ENCODE assay signal across 8 cellular contexts in the genomic region with DNA sequence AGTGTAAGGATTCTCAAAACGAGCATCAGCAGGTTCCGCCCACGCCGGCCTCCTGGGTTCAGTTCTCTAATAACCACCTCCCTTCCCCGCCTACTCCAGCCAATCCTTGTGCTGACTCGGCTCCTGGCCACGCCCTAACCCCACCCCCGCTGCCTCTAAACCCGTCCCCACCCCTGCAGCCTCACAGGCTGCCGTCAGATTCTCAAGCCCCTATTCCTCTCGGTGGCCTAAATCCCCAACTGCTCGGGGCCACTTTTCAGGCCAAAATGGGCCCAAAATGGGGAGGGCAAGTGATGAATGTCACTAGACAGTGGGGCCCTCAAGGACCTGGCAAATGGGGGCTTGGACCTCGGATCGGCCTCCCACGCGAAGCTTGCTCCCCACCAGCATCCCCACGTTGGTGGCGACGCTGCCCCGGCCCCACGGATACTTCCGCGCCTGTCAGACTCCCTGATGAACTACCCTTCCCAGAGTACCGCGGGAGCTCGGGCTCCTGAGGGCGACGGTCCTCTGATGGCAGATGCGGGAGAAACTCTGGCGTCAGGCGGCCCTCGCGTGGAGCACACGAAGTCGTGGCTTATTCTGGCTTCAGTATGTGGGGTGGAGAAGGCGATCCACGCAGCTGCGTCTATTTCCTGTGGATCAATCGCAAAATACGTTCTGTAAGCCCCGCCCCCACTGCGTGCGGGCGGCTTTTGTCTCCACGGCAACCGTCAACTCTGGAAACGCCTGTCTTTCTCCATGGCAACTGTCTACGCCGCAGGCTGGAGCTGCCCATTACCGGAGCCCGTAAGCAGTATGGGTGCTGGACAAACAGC. TPM values are rescaled to one million over a fixed set of nuclear protein-coding genes. Genes with fewer than 3 reads are reported as not detected.
DNase-seq lines count a peak whose midpoint lies in the region; ATAC-seq, FAIRE-seq and TF ChIP-seq lines count a peak whose summit lies in the region.

No MANE protein-coding gene starts in this region.

- H3K9me3 ChIP-seq in HUES6 (ENCODE audit: control insufficient read depth, insufficient read depth, low read depth, low read length), result peaks cover 30% of the 10 kb centered on the region
- H3K9me3 ChIP-seq in RWPE2 (ENCODE audit: severe bottlenecking), result peaks cover 17% of the 10 kb centered on the region
- H3K9me3 ChIP-seq in stomach smooth muscle (ENCODE audit: control insufficient read depth in 2 of 2, low read length in 2 of 2), result peaks cover 28 to 39% of the 10 kb centered on the region in 2 donors

- TF ChIP-seq CTCF in RWPE2 (IDR thresholded peaks at IDR 0.05; ENCODE audit: poor library complexity, severe bottlenecking), result no peak

- H3K4me1 ChIP-seq in HUES6 (ENCODE audit: control insufficient read depth, insufficient read depth, low read length), result no peaks in the 10 kb centered on the region
- H3K4me1 ChIP-seq in RWPE2 (ENCODE audit: insufficient read depth, poor library complexity, severe bottlenecking), result peaks cover 5% of the 10 kb centered on the region
- H3K4me1 ChIP-seq in stomach smooth muscle (ENCODE audit: control insufficient read depth, insufficient read depth, low read length), result peaks cover 6% of the 10 kb centered on the region

- H3K27ac ChIP-seq in HUES6 (ENCODE audit: low read depth, low read length) (no peak overlapping the region), RWPE2 (ENCODE audit: poor library complexity, severe bottlenecking) (no peak overlapping the region), stomach smooth muscle (ENCODE audit: low read length) (peak overlapping the region; percentile 11)

- ATAC-seq in RWPE2 (ENCODE audit: low read depth), result peak; percentile 86
- ATAC-seq in HG03139 (IDR thresholded peaks at IDR 0.05; ENCODE audit: unreplicated experiment), result no peak

- DNase-seq in C1 segment of cervical spinal cord (lab: John Stamatoyannopoulos, UW) (peak in 13 of 14 donors; percentile 10 to 81 (median 66)), RWPE2 (ENCODE audit: low spot score) (peak; percentile 78), activated gamma-delta T cell treated with Interleukin-2 at 50 U/mL for 16 hours (peak; percentile 69), frontal cortex (ENCODE audit: low spot score in 2 of 2) (peak; percentile 28 to 79), non-pigmented ciliary epithelial cell (ENCODE audit: low read depth) (peak; percentile 43)

- H3K27me3 ChIP-seq in HUES6 (ENCODE audit: control insufficient read depth, insufficient read depth, low read length) (no peaks in the 10 kb centered on the region), RWPE2 (ENCODE audit: insufficient read depth, poor library complexity, severe bottlenecking) (no peaks in the 10 kb centered on the region), stomach smooth muscle (ENCODE audit: control insufficient read depth in 1 of 2, insufficient read depth in 2 of 2, low read length in 2 of 2) (no peaks in the 10 kb centered on the region)

- no peak for FAIRE-seq in frontal cortex (lab: Jason Lieb, UNC)

- H3K4me3 ChIP-seq in HUES6 (ENCODE audit: low read depth, low read length) (peak overlapping the region; percentile 82), RWPE2 (ENCODE audit: severe bottlenecking) (peak overlapping the region; percentile 25), stomach smooth muscle (ENCODE audit: low read length in 2 of 2) (peak overlapping the region; percentile 62 to 77)

- H3K36me3 ChIP-seq in HUES6 (ENCODE audit: control insufficient read depth, insufficient read depth, low read length), result peaks cover 27% of the 10 kb centered on the region
- peaks cover 21% of the 10 kb centered on the region for H3K36me3 ChIP-seq in RWPE2 (ENCODE audit: low read depth)
- peaks cover 10 to 12% of the 10 kb centered on the region in 2 donors for H3K36me3 ChIP-seq in stomach smooth muscle (ENCODE audit: control insufficient read depth in 2 of 2, insufficient read depth in 2 of 2, low read length in 2 of 2)

- H3K9ac ChIP-seq in HUES6 (ENCODE audit: low read length) (peak overlapping the region; percentile 39), stomach smooth muscle (ENCODE audit: low read length in 2 of 2) (peak overlapping the region; percentile 9 to 55)

RNA-seq across cellular contexts. Expression of a gene that starts 24.8 kb away (rescaled TPM):
- 11.0 TPM for total RNA-seq in frontal cortex

RNA-seq across cellular contexts. Expression of a gene that starts 25.4 kb away (rescaled TPM):
- 17.1 TPM for total RNA-seq in frontal cortex

Comparison
In these comparisons a context has a peak if more than half of its experiments do, and no peak if none do; other contexts are left out.
1. H3K4me3 ChIP-seq: peak in every context shown above with its lines; median percentile 82 in HUES6; 70 in stomach smooth muscle; 25 in RWPE2.